ENCODE assay signal across 19 cellular contexts in the genomic region with DNA sequence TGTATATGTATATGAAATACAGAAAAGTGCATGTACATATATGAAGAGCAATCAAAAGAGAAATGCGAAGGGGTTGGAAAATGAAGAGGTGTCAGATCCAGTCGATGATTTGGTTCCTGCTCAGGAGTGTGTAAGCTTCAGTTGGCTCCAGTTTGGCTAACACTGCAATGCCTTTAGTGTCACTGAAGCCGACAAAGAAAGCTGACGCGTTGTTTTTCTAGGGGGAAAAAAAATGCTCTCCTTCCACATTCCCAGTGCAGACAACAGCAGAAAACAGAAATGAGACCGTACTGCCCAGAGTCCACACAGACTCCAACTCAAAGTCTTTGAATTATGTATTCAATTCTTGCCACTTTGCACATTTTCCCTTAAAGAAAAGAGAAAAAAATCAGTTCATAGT.
"Had no signal": no experiment of that assay in that cellular context is flagged by ENCODE, and none has a peak within 500 bp of the region (broad histone marks: within the 10 kb centered on the region; RNA-seq: fewer than 3 reads in every experiment).

No MANE protein-coding gene starts in this region.

- H3K36me3 Mint-ChIP-seq: activated naive CD4-positive, alpha-beta T cell treated with anti-CD3 and anti-CD28 coated beads, Interleukin-2, amount 50 U/mL, for 72 hours; naive B cell; WTC11 had no signal

- H3K9me3 Mint-ChIP-seq: activated naive CD4-positive, alpha-beta T cell treated with anti-CD3 and anti-CD28 coated beads, Interleukin-2, amount 50 U/mL, for 72 hours; effector memory CD8-positive, alpha-beta T cell; naive B cell; WTC11 had no signal

- H3K27ac ChIP-seq: breast epithelium, sigmoid colon had no signal

- H3K27me3 ChIP-seq: heart right ventricle, sigmoid colon, stomach had no signal

- H3K27me3 Mint-ChIP-seq: effector memory CD8-positive, alpha-beta T cell had no signal

- H3K9me3 ChIP-seq: breast epithelium, heart right ventricle, sigmoid colon, stomach, thoracic aorta had no signal

- ATAC-seq: activated CD8-positive, alpha-beta T cell treated with anti-CD3 and anti-CD28 coated beads, Interleukin-2, amount 10 ng/mL, durations not matched to agents 7 days and 5 days; activated naive CD4-positive, alpha-beta T cell treated with anti-CD3 and anti-CD28 coated beads, Interleukin-2, amount 50 U/mL, for 72 hours; effector memory CD8-positive, alpha-beta T cell; left colon; WTC11 had no signal

- H3K36me3 ChIP-seq: breast epithelium, heart right ventricle, sigmoid colon, stomach, thoracic aorta had no signal

- H3K4me3 ChIP-seq: breast epithelium, heart right ventricle, sigmoid colon, stomach, thoracic aorta had no signal

- H3K27ac Mint-ChIP-seq: activated CD8-positive, alpha-beta T cell treated with anti-CD3 and anti-CD28 coated beads, Interleukin-2, amount 10 ng/mL, durations not matched to agents 7 days and 5 days; activated naive CD4-positive, alpha-beta T cell treated with anti-CD3 and anti-CD28 coated beads, Interleukin-2, amount 50 U/mL, for 72 hours; effector memory CD8-positive, alpha-beta T cell; naive B cell; WTC11 had no signal

- H3K4me1 ChIP-seq: breast epithelium had no signal

- H3K4me3 Mint-ChIP-seq: activated CD8-positive, alpha-beta T cell treated with anti-CD3 and anti-CD28 coated beads, Interleukin-2, amount 10 ng/mL, durations not matched to agents 7 days and 5 days; effector memory CD8-positive, alpha-beta T cell; naive B cell; WTC11 had no signal

- DNase-seq: activated CD4-positive, alpha-beta T cell treated with anti-CD3 and anti-CD28 coated beads for 48 hours; activated CD8-positive, alpha-beta memory T cell treated with anti-CD3 and anti-CD28 coated beads, Interleukin-2, amount 50 U/mL, for 4 hours; activated CD8-positive, alpha-beta T cell treated with anti-CD3 and anti-CD28 coated beads, Interleukin-2, amount 10 ng/mL, durations not matched to agents 7 days and 5 days; activated gamma-delta T cell; activated T-cell treated with anti-CD3 and anti-CD28 coated beads, Interleukin-2, amount 50 U/mL, for 48 hours; cerebellar nuclear complex; effector memory CD8-positive, alpha-beta T cell; foreskin melanocyte; heart right ventricle; left colon; naive B cell; occipital lobe; sigmoid colon; stimulated activated CD4-positive, alpha-beta T cell treated with anti-CD3 and anti-CD28 coated beads, Interleukin-1b, Interleukin-23, amount 100 ng/mL, for 48 hours; stomach had no signal
